1 cellular context compared by ENCODE assay signal in the genomic region with DNA sequence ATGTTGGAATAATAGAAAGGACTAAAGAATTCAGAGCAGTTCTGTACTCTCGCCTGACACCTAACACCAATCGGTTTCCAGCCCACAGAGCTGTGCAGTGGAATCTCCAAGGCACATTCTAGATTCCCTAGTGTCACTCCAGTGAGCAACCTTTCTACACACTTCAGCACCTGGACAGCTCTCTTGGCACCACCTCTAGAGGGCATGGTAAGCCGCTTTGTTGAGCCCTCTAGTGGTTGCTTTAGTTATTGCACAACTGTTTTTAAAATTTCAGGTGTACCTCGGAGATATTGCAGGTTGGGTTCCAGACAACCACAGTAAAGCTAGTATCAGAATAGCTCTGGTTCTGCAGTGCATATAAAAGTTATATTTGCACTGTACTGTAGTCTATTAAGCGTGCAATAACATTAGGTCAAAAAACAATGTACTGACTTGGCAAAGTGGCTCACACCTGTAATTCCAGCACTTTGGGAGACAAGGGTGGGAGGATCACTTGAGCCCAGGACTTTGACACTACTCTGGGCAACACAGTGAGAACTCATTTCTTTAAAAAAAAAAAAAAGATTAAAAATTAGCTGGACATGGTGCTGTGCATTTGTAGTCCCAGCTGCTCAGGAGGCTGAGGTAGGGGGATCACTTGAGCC.
TF ChIP-seq lines count a peak whose summit lies in the region.

No MANE protein-coding gene starts in this region.

TF ChIP-seq in HepG2, 621 proteins besides CTCF, POLR2A, EP300 and RAD21 (continued from another document and continues in another):
- TF ChIP-seq, protein P1, sequence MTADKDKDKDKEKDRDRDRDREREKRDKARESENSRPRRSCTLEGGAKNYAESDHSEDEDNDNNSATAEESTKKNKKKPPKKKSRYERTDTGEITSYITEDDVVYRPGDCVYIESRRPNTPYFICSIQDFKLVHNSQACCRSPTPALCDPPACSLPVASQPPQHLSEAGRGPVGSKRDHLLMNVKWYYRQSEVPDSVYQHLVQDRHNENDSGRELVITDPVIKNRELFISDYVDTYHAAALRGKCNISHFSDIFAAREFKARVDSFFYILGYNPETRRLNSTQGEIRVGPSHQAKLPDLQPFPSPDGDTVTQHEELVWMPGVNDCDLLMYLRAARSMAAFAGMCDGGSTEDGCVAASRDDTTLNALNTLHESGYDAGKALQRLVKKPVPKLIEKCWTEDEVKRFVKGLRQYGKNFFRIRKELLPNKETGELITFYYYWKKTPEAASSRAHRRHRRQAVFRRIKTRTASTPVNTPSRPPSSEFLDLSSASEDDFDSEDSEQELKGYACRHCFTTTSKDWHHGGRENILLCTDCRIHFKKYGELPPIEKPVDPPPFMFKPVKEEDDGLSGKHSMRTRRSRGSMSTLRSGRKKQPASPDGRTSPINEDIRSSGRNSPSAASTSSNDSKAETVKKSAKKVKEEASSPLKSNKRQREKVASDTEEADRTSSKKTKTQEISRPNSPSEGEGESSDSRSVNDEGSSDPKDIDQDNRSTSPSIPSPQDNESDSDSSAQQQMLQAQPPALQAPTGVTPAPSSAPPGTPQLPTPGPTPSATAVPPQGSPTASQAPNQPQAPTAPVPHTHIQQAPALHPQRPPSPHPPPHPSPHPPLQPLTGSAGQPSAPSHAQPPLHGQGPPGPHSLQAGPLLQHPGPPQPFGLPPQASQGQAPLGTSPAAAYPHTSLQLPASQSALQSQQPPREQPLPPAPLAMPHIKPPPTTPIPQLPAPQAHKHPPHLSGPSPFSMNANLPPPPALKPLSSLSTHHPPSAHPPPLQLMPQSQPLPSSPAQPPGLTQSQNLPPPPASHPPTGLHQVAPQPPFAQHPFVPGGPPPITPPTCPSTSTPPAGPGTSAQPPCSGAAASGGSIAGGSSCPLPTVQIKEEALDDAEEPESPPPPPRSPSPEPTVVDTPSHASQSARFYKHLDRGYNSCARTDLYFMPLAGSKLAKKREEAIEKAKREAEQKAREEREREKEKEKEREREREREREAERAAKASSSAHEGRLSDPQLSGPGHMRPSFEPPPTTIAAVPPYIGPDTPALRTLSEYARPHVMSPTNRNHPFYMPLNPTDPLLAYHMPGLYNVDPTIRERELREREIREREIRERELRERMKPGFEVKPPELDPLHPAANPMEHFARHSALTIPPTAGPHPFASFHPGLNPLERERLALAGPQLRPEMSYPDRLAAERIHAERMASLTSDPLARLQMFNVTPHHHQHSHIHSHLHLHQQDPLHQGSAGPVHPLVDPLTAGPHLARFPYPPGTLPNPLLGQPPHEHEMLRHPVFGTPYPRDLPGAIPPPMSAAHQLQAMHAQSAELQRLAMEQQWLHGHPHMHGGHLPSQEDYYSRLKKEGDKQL (CRISPR knock-in tag; IDR thresholded peaks at IDR 0.05; ENCODE audit: low read depth), result peak; percentile 64; the same call in 1 of the 2 replicates
- TF ChIP-seq ZNF335 (CRISPR knock-in tag; IDR thresholded peaks at IDR 0.05) (peak; percentile 92), MEF2D (CRISPR knock-in tag; IDR thresholded peaks at IDR 0.05) (peak; percentile 80), CENPT (CRISPR knock-in tag; IDR thresholded peaks at IDR 0.05; ENCODE audit: low read depth) (no peak), TCF7 (IDR thresholded peaks at IDR 0.05; ENCODE audit: low read depth) (no peak), FOXK1 (CRISPR knock-in tag; IDR thresholded peaks at IDR 0.05; ENCODE audit: borderline replicate concordance, low read depth) (peak; percentile 86; the same call in 1 of the 2 replicates), ZNF564 (CRISPR knock-in tag; IDR thresholded peaks at IDR 0.05) (peak; percentile 75; the same call in 1 of the 2 replicates), ZNF292 (CRISPR knock-in tag; IDR thresholded peaks at IDR 0.05; ENCODE audit: borderline replicate concordance, low read depth) (no peak), MED1 (CRISPR knock-in tag; IDR thresholded peaks at IDR 0.05) (peak; percentile 59; the same call in 1 of the 2 replicates), EEA1 (CRISPR knock-in tag; IDR thresholded peaks at IDR 0.05; ENCODE audit: borderline replicate concordance) (no peak), SALL2 (CRISPR knock-in tag; IDR thresholded peaks at IDR 0.05) (0 out of 2 replicates have a peak, but pooled peaks have one; percentile 50), NFYC (CRISPR knock-in tag; IDR thresholded peaks at IDR 0.05) (peak; percentile 43; the same call in 1 of the 2 replicates), ARID2 (CRISPR knock-in tag; IDR thresholded peaks at IDR 0.05; ENCODE audit: borderline replicate concordance) (peak; percentile 68; the same call in 1 of the 2 replicates), MEIS1 (CRISPR knock-in tag; IDR thresholded peaks at IDR 0.05; ENCODE audit: borderline replicate concordance) (0 out of 2 replicates have a peak, but pooled peaks have one; percentile 42), ZNF615 (CRISPR knock-in tag; IDR thresholded peaks at IDR 0.05; ENCODE audit: borderline replicate concordance) (peak; percentile 77; the same call in 1 of the 2 replicates), SNAPC2 (CRISPR knock-in tag; IDR thresholded peaks at IDR 0.05) (peak; percentile 86; the same call in 1 of the 2 replicates), U2AF1 (optimal IDR thresholded peaks at IDR 0.05; ENCODE audit: low read depth, low read length) (no peak), FOXO1 (CRISPR knock-in tag; IDR thresholded peaks at IDR 0.05) (peak; percentile 76), ZNF674 (CRISPR knock-in tag; IDR thresholded peaks at IDR 0.05; ENCODE audit: low read depth) (no peak), ZNF703 (CRISPR knock-in tag; IDR thresholded peaks at IDR 0.05; ENCODE audit: borderline replicate concordance) (no peak; the same call in 1 of the 2 replicates), ZNF569 (CRISPR knock-in tag; IDR thresholded peaks at IDR 0.05; ENCODE audit: borderline replicate concordance) (no peak), MYNN (CRISPR knock-in tag; IDR thresholded peaks at IDR 0.05; ENCODE audit: low read depth) (peak; percentile 96; the same call in 1 of the 2 replicates), ZNF713 (CRISPR knock-in tag; IDR thresholded peaks at IDR 0.05) (no peak), JUN (CRISPR knock-in tag; IDR thresholded peaks at IDR 0.05) (no peak; the same call in 1 of the 2 replicates), SAFB2 (CRISPR knock-in tag; IDR thresholded peaks at IDR 0.05; ENCODE audit: borderline replicate concordance, low read depth) (peak; percentile 32; the same call in 1 of the 2 replicates), BORCS8-MEF2B (CRISPR knock-in tag; IDR thresholded peaks at IDR 0.05) (peak; percentile 98), DMAP1 (CRISPR knock-in tag; IDR thresholded peaks at IDR 0.05) (no peak; the same call in 1 of the 2 replicates), SRSF9 (IDR thresholded peaks at IDR 0.05; ENCODE audit: borderline replicate concordance, insufficient read depth, low read depth, low read length, poor library complexity, severe bottlenecking) (no peak), ZNF260 (CRISPR knock-in tag; IDR thresholded peaks at IDR 0.05; ENCODE audit: borderline replicate concordance, low read depth) (no peak), SYNCRIP (IDR thresholded peaks at IDR 0.05; ENCODE audit: insufficient read depth, low read depth, low read length) (no peak), MED13 (CRISPR knock-in tag; IDR thresholded peaks at IDR 0.05) (no peak), HNRNPL (IDR thresholded peaks at IDR 0.05; ENCODE audit: low read depth, low read length) (no peak), HOXA3 (CRISPR knock-in tag; IDR thresholded peaks at IDR 0.05) (peak; percentile 70)
- TF ChIP-seq, protein P2, sequence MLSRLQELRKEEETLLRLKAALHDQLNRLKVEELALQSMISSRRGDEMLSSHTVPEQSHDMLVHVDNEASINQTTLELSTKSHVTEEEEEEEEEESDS (CRISPR knock-in tag; IDR thresholded peaks at IDR 0.05; ENCODE audit: borderline replicate concordance), result peak; percentile 83; the same call in 1 of the 2 replicates
- TF ChIP-seq, protein P3, sequence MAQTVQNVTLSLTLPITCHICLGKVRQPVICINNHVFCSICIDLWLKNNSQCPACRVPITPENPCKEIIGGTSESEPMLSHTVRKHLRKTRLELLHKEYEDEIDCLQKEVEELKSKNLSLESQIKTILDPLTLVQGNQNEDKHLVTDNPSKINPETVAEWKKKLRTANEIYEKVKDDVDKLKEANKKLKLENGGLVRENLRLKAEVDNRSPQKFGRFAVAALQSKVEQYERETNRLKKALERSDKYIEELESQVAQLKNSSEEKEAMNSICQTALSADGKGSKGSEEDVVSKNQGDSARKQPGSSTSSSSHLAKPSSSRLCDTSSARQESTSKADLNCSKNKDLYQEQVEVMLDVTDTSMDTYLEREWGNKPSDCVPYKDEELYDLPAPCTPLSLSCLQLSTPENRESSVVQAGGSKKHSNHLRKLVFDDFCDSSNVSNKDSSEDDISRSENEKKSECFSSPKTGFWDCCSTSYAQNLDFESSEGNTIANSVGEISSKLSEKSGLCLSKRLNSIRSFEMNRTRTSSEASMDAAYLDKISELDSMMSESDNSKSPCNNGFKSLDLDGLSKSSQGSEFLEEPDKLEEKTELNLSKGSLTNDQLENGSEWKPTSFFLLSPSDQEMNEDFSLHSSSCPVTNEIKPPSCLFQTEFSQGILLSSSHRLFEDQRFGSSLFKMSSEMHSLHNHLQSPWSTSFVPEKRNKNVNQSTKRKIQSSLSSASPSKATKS (CRISPR knock-in tag; IDR thresholded peaks at IDR 0.05), result no peak; the same call in 1 of the 2 replicates
- TF ChIP-seq, protein P4, sequence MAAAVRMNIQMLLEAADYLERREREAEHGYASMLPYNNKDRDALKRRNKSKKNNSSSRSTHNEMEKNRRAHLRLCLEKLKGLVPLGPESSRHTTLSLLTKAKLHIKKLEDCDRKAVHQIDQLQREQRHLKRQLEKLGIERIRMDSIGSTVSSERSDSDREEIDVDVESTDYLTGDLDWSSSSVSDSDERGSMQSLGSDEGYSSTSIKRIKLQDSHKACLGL (CRISPR knock-in tag; IDR thresholded peaks at IDR 0.05), result no peak
- TF ChIP-seq, protein P5, sequence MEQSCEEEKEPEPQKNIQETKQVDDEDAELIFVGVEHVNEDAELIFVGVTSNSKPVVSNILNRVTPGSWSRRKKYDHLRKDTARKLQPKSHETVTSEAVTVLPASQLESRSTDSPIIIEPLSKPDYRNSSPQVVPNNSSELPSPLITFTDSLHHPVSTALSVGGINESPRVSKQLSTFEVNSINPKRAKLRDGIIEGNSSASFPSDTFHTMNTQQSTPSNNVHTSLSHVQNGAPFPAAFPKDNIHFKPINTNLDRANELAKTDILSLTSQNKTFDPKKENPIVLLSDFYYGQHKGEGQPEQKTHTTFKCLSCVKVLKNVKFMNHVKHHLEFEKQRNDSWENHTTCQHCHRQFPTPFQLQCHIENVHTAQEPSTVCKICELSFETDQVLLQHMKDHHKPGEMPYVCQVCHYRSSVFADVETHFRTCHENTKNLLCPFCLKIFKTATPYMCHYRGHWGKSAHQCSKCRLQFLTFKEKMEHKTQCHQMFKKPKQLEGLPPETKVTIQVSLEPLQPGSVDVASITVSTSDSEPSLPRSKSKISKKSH (CRISPR knock-in tag; IDR thresholded peaks at IDR 0.05; ENCODE audit: borderline replicate concordance), result no peak
- TF ChIP-seq, protein P6, sequence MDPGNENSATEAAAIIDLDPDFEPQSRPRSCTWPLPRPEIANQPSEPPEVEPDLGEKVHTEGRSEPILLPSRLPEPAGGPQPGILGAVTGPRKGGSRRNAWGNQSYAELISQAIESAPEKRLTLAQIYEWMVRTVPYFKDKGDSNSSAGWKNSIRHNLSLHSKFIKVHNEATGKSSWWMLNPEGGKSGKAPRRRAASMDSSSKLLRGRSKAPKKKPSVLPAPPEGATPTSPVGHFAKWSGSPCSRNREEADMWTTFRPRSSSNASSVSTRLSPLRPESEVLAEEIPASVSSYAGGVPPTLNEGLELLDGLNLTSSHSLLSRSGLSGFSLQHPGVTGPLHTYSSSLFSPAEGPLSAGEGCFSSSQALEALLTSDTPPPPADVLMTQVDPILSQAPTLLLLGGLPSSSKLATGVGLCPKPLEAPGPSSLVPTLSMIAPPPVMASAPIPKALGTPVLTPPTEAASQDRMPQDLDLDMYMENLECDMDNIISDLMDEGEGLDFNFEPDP (CRISPR knock-in tag; conservative IDR thresholded peaks at IDR 0.05), result no peak
- TF ChIP-seq, protein P7, sequence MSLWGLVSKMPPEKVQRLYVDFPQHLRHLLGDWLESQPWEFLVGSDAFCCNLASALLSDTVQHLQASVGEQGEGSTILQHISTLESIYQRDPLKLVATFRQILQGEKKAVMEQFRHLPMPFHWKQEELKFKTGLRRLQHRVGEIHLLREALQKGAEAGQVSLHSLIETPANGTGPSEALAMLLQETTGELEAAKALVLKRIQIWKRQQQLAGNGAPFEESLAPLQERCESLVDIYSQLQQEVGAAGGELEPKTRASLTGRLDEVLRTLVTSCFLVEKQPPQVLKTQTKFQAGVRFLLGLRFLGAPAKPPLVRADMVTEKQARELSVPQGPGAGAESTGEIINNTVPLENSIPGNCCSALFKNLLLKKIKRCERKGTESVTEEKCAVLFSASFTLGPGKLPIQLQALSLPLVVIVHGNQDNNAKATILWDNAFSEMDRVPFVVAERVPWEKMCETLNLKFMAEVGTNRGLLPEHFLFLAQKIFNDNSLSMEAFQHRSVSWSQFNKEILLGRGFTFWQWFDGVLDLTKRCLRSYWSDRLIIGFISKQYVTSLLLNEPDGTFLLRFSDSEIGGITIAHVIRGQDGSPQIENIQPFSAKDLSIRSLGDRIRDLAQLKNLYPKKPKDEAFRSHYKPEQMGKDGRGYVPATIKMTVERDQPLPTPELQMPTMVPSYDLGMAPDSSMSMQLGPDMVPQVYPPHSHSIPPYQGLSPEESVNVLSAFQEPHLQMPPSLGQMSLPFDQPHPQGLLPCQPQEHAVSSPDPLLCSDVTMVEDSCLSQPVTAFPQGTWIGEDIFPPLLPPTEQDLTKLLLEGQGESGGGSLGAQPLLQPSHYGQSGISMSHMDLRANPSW (CRISPR knock-in tag; IDR thresholded peaks at IDR 0.05; ENCODE audit: borderline replicate concordance), result no peak
